ENCODE assay signal across 8 cellular contexts in the genomic region with DNA sequence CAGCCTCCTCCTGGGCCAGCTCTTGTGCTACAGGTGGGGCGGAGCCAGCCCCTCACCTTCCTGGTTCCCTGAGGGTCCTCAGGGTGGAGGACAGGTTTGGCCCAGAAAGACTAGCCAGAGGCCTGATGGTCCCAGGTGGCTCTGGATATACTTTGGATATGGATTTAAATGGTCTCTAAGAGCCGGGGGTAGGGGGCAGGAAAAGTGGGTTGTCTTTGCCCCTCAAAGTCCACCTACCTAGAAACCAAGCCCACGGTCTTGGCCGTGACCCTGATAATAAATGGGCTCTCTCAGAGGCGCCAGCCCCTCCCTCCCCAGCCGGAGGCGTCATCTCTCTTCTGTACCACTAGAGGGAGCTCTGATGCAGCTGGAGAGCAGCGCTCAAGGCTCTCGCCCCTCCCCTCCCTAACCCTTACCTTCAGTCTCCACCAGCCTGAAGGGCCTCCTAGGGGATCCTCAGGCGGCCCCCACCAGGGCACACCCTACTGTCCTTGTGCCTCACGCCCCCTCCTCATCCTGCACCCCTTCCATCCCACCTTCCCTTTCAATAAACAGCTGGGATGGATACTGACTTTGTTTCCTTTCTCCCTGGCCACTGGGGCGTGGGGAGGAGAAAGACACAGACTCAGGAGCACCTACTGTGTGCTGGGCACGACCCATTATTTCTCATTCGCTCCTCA. TPM values are rescaled to one million over a fixed set of nuclear protein-coding genes. Genes with fewer than 3 reads are reported as not detected.
DNase-seq lines count a peak whose midpoint lies in the region; ATAC-seq and TF ChIP-seq lines count a peak whose summit lies in the region.

No MANE protein-coding gene starts in this region.

- ATAC-seq in GM21619 (IDR thresholded peaks at IDR 0.05; ENCODE audit: unreplicated experiment) (peak; percentile 95), thoracic aorta (ENCODE audit: insufficient number of reproducible peaks, low FRiP score, low read depth) (peak; percentile 40)

- H3K4me3 ChIP-seq in fibroblast of pulmonary artery (replicated peaks; ENCODE audit: low read depth, low read length) (no peak overlapping the region), thoracic aorta (no peak overlapping the region)

- peaks cover 9% of the 10 kb centered on the region for H3K36me3 ChIP-seq in thoracic aorta

- H3K27me3 ChIP-seq in thoracic aorta (replicated peaks; ENCODE audit: insufficient read depth): no peaks in the 10 kb centered on the region

- H3K4me1 ChIP-seq in thoracic aorta (ENCODE audit: control insufficient read depth in 1 of 2, low read depth in 2 of 2): no peaks in the 10 kb centered on the region

- DNase-seq in DMS153 (lab: John Stamatoyannopoulos, UW): peak; percentile 13
- peak; percentile 88 for DNase-seq in activated T-cell treated with anti-CD3 and anti-CD28 coated beads, Interleukin-2, amount 50 U/mL, for 48 hours
- DNase-seq in fibroblast of pulmonary artery (ENCODE audit: low read depth): peak; percentile 82
- peak; percentile 59 for DNase-seq in occipital lobe (lab: John Stamatoyannopoulos, UW)
- DNase-seq in thoracic aorta (ENCODE audit: low spot score): no peak

- H3K27ac ChIP-seq in thoracic aorta: no peak overlapping the region

- peak; percentile 87 for TF ChIP-seq CTCF in LNCAP (IDR thresholded peaks at IDR 0.05)
- TF ChIP-seq CTCF in fibroblast of pulmonary artery (IDR thresholded peaks at IDR 0.05; ENCODE audit: low read length, missing control alignments): peak; percentile 95
- TF ChIP-seq CTCF in thoracic aorta (IDR thresholded peaks at IDR 0.05): peak; percentile 94

- H3K9me3 ChIP-seq in thoracic aorta: no peaks in the 10 kb centered on the region

TF ChIP-seq in PFSK-1, 5 proteins besides CTCF, POLR2A, EP300 and RAD21:
- TF ChIP-seq POLR2AphosphoS5 (IDR thresholded peaks at IDR 0.05; ENCODE audit: low read depth, low read length) (peak; percentile 71; the same call in 1 of the 2 replicates), SIN3A (IDR thresholded peaks at IDR 0.05; ENCODE audit: borderline replicate concordance, insufficient read depth, low read length) (peak; percentile 61; the same call in 1 of the 2 replicates), TAF1 (IDR thresholded peaks at IDR 0.05; ENCODE audit: borderline replicate concordance, insufficient read depth, low read length) (no peak), FOXP2 (optimal IDR thresholded peaks at IDR 0.05; ENCODE audit: borderline replicate concordance, extremely low read depth, extremely low read length, insufficient read depth) (no peak)
- TF ChIP-seq, protein P1, sequence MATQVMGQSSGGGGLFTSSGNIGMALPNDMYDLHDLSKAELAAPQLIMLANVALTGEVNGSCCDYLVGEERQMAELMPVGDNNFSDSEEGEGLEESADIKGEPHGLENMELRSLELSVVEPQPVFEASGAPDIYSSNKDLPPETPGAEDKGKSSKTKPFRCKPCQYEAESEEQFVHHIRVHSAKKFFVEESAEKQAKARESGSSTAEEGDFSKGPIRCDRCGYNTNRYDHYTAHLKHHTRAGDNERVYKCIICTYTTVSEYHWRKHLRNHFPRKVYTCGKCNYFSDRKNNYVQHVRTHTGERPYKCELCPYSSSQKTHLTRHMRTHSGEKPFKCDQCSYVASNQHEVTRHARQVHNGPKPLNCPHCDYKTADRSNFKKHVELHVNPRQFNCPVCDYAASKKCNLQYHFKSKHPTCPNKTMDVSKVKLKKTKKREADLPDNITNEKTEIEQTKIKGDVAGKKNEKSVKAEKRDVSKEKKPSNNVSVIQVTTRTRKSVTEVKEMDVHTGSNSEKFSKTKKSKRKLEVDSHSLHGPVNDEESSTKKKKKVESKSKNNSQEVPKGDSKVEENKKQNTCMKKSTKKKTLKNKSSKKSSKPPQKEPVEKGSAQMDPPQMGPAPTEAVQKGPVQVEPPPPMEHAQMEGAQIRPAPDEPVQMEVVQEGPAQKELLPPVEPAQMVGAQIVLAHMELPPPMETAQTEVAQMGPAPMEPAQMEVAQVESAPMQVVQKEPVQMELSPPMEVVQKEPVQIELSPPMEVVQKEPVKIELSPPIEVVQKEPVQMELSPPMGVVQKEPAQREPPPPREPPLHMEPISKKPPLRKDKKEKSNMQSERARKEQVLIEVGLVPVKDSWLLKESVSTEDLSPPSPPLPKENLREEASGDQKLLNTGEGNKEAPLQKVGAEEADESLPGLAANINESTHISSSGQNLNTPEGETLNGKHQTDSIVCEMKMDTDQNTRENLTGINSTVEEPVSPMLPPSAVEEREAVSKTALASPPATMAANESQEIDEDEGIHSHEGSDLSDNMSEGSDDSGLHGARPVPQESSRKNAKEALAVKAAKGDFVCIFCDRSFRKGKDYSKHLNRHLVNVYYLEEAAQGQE (IDR thresholded peaks at IDR 0.05; ENCODE audit: insufficient read depth in 1 of 2, low read depth in 2 of 2, low read length in 2 of 2): peak in 1 of 2 experiments; percentile 24; a peak in 1 of 4 replicates

RNA-seq across cellular contexts. Expression of a gene that starts 7.5 kb away (rescaled TPM):
- 125 TPM for polyA plus RNA-seq in PFSK-1 (2012; ENCODE audit: insufficient read length, low read depth)
- 27.0 TPM for total RNA-seq in occipital lobe
- 10 to 100 TPM; 25.1 to 56.9 TPM for total RNA-seq in thoracic aorta

RNA-seq across cellular contexts. Expression of a gene that starts 26.1 kb away (rescaled TPM):
- polyA plus RNA-seq in PFSK-1 (2012; ENCODE audit: insufficient read length, low read depth): 493 TPM
- total RNA-seq in occipital lobe (12.5 TPM), thoracic aorta (1 to 10 TPM; 2.7 to 5.0 TPM)

RNA-seq across cellular contexts. Expression of a gene that starts 29.1 kb away (rescaled TPM):
- 45.8 TPM for polyA plus RNA-seq in PFSK-1 (2012; ENCODE audit: insufficient read length, low read depth)
- total RNA-seq in occipital lobe: 9.4 TPM
- 1 to 10 TPM; 3.9 to 5.4 TPM for total RNA-seq in thoracic aorta

RNA-seq across cellular contexts. Expression of a gene that starts 53.7 kb away (rescaled TPM):
- polyA plus RNA-seq in PFSK-1 (2012; ENCODE audit: insufficient read length, low read depth): 197 TPM
- 15.1 TPM for total RNA-seq in occipital lobe
- total RNA-seq in thoracic aorta: 100 to 1,000 TPM in 1 of 2 donors, 10 to 100 TPM in 1; 84.0 to 102 TPM

RNA-seq across cellular contexts. Expression of a gene that starts 57.1 kb away (rescaled TPM):
- polyA plus RNA-seq in PFSK-1 (2012; ENCODE audit: insufficient read length, low read depth): 30.4 TPM
- total RNA-seq in occipital lobe (27.0 TPM), thoracic aorta (10 to 100 TPM; 14.4 to 19.5 TPM)
